In genomic region chr9:109212768-109213167, GRCh38 we compare ENCODE assay signal across 24 cellular contexts. TPM values are rescaled to one million over a fixed set of nuclear protein-coding genes. Genes with fewer than 3 reads are reported as not detected.
DNase-seq lines count a peak whose midpoint lies in the region; ATAC-seq, FAIRE-seq and TF ChIP-seq lines count a peak whose summit lies in the region.
"Had no signal": no experiment of that assay in that cellular context is flagged by ENCODE, and none has a peak within 500 bp of the region (broad histone marks: within the 10 kb centered on the region; RNA-seq: fewer than 3 reads in every experiment).

No MANE protein-coding gene starts in this region.

- TF ChIP-seq RAD21 in HepG2 (CRISPR knock-in tag; IDR thresholded peaks at IDR 0.05) = no peak

- H3K79me2 ChIP-seq in HepG2 (ENCODE audit: insufficient read depth, low read length) = no peaks in the 10 kb centered on the region

- H3K9me3 ChIP-seq in right lobe of liver (no peaks in the 10 kb centered on the region), HepG2 (ENCODE audit: low read length) (no peaks in the 10 kb centered on the region), adrenal gland (replicated peaks in 1 of 3) (no peaks in the 10 kb centered on the region)
- H3K9me3 ChIP-seq: BE2C, BLaER1, Caco-2 had no signal

- no peaks in the 10 kb centered on the region for H4K20me1 ChIP-seq in HepG2 (ENCODE audit: insufficient read depth, low read length)
- H4K20me1 ChIP-seq: BLaER1 had no signal

- H3K36me3 ChIP-seq in right lobe of liver (no peaks in the 10 kb centered on the region), HepG2 (replicated peaks in 1 of 2; ENCODE audit: control insufficient read depth in 1 of 2, insufficient read depth in 2 of 2, low read length in 2 of 2) (no peaks in the 10 kb centered on the region), adrenal gland (replicated peaks in 1 of 2) (no peaks in the 10 kb centered on the region)
- H3K36me3 ChIP-seq: BE2C, BLaER1 had no signal

- H3K4me2 ChIP-seq in HepG2 (ENCODE audit: low read depth, low read length) = no peak overlapping the region
- H3K4me2 ChIP-seq: BLaER1 had no signal

- CTCF ChIA-PET in HepG2 (lab: Yijun Ruan, JAX; ENCODE audit: low intra/inter-chr PET ratio, low total read pairs) = no interaction called here

- peak in 1 of 3 donors; percentile 54 for DNase-seq in right lobe of liver
- no peak for DNase-seq in HepG2 (ENCODE audit: low spot score)
- DNase-seq in LNCaP clone FGC (ENCODE audit: low read depth) = peak; percentile 33
- peak in 6 of 7 donors; percentile 22 to 56 (median 48) for DNase-seq in adrenal gland
- DNase-seq in left lobe of liver (ENCODE audit: low spot score) = peak; percentile 55
- no peak for DNase-seq in effector memory CD8-positive, alpha-beta T cell
- DNase-seq: 8988T; ACHN; BE2C; C1 segment of cervical spinal cord; Caco-2; Calu3; CD4-positive, alpha-beta T cell; CD8-positive, alpha-beta T cell; DMS79 treated with DMSO at 0.1 percent for 48 hours; GF-D8 had no signal

- H3K27ac Mint-ChIP-seq in effector memory CD8-positive, alpha-beta T cell = no peak overlapping the region
- H3K27ac Mint-ChIP-seq: CD4-positive, alpha-beta T cell; CD8-positive, alpha-beta T cell had no signal

- no peak overlapping the region for H3K9ac ChIP-seq in HepG2 (ENCODE audit: insufficient read depth, low read depth, low read length)
- H3K9ac ChIP-seq: BLaER1 had no signal

- in situ Hi-C loops in HepG2 (cut with HindIII; ENCODE audit: extremely low pct_ligation_motif_present, low pct_unique_long_range_greater_than_20kb) = no loop called here

- no peaks in the 10 kb centered on the region for H3K4me1 Mint-ChIP-seq in effector memory CD8-positive, alpha-beta T cell (ENCODE audit: low read depth in 2 of 2)

- POLR2A ChIA-PET in HepG2 (lab: Yijun Ruan, JAX) = no interaction called here

- intact Hi-C loops in right lobe of liver (cut with DNase I) (no loop called here), HepG2 (cut with micrococcal nuclease; ENCODE audit: unreplicated experiment) (no loop called here), adrenal gland (cut with DNase I) (no loop called here)

- ATAC-seq in right lobe of liver (peak; percentile 56 to 82 (median 70)), HepG2 (no peak), left lobe of liver (peak; percentile 81), GM19452 (IDR thresholded peaks at IDR 0.05; ENCODE audit: unreplicated experiment) (no peak), HG02884 (IDR thresholded peaks at IDR 0.05; ENCODE audit: unreplicated experiment) (no peak)
- no peak for ATAC-seq in effector memory CD8-positive, alpha-beta T cell (replicated peaks)
- ATAC-seq: CD8-positive, alpha-beta T cell had no signal

- H3K4me3 ChIP-seq in right lobe of liver (no peak overlapping the region), HepG2 (replicated peaks in 1 of 3; ENCODE audit: insufficient read depth in 1 of 3, low read depth in 2 of 3, low read length in 3 of 3) (no peak overlapping the region), LNCaP clone FGC (ENCODE audit: low read depth, low read length) (no peak overlapping the region), adrenal gland (no peak overlapping the region)
- H3K4me3 ChIP-seq: BLaER1 had no signal

- no peak for FAIRE-seq in HepG2 (lab: Jason Lieb, UNC)
- FAIRE-seq: A204.1, D721Med, G401.6, GM12891, GM19239 had no signal

- H3K27ac ChIP-seq in right lobe of liver = peak overlapping the region in 2 of 3 donors; percentile 19 to 24
- H3K27ac ChIP-seq in HepG2 (ENCODE audit: extremely low read length, insufficient read depth, low read length) = no peak overlapping the region
- H3K27ac ChIP-seq in adrenal gland = peak overlapping the region in 2 of 5 donors; percentile 51 to 69
- H3K27ac ChIP-seq: BLaER1 had no signal

- TF ChIP-seq POLR2A in right lobe of liver (IDR thresholded peaks at IDR 0.05) = no peak
- TF ChIP-seq POLR2A in HepG2 (IDR thresholded peaks at IDR 0.05; ENCODE audit: insufficient read depth in 1 of 2, low read depth in 2 of 2, low read length in 2 of 2) = no peak
- TF ChIP-seq POLR2A in adrenal gland (IDR thresholded peaks at IDR 0.05) = no peak

- no peaks in the 10 kb centered on the region for H3K9me3 Mint-ChIP-seq in effector memory CD8-positive, alpha-beta T cell
- H3K9me3 Mint-ChIP-seq: CD4-positive, alpha-beta T cell; CD8-positive, alpha-beta T cell had no signal

- TF ChIP-seq CTCF in right lobe of liver (IDR thresholded peaks at IDR 0.05) (no peak), HepG2 (CRISPR knock-in tag; IDR thresholded peaks at IDR 0.05) (no peak), LNCaP clone FGC (IDR thresholded peaks at IDR 0.05; ENCODE audit: control insufficient read depth, extremely low read depth, insufficient read depth) (no peak), adrenal gland (IDR thresholded peaks at IDR 0.05) (no peak)

- TF ChIP-seq EP300 in HepG2 (IDR thresholded peaks at IDR 0.05; ENCODE audit: low read depth in 2 of 2, low read length in 2 of 2) = no peak
- no peak for TF ChIP-seq EP300 in HepG2 (CRISPR knock-in tag; IDR thresholded peaks at IDR 0.05; ENCODE audit: borderline replicate concordance)

- WGBS in right lobe of liver (ENCODE audit: insufficient coverage, low coverage, low lambda C conversion rate, missing lambda C conversion rate) = 23% methylated on average over 4 of the region's 4 CpGs
- 36% methylated on average over 4 of the region's 4 CpGs for WGBS in HepG2 (ENCODE audit: low lambda C conversion rate)
- 43 to 59% (median 45%) methylated on average over 4 of the region's 4 CpGs for WGBS in adrenal gland, 4 donors

- H2AFZ ChIP-seq in HepG2 (ENCODE audit: low read length) = no peak overlapping the region

- no peak overlapping the region for H3K4me3 Mint-ChIP-seq in effector memory CD8-positive, alpha-beta T cell
- H3K4me3 Mint-ChIP-seq: CD4-positive, alpha-beta T cell; CD8-positive, alpha-beta T cell had no signal

- no TSS peak for BruUV-seq in HepG2 (replicated peaks; lab: Mats Ljungman, UMichigan)

- peaks cover 24 to 29% of the 10 kb centered on the region in 2 donors for H3K27me3 Mint-ChIP-seq in effector memory CD8-positive, alpha-beta T cell

- H3K4me1 ChIP-seq in right lobe of liver (peaks cover 0 to 17% (median 7%) of the 10 kb centered on the region in 4 donors), HepG2 (ENCODE audit: insufficient read depth, low read length) (peaks cover 11% of the 10 kb centered on the region), adrenal gland (replicated peaks in 1 of 2) (peaks cover 11 to 13% of the 10 kb centered on the region in 2 donors)
- H3K4me1 ChIP-seq: BE2C, BLaER1, Caco-2 had no signal

- H3K27me3 ChIP-seq in right lobe of liver (no peaks in the 10 kb centered on the region), HepG2 (ENCODE audit: control insufficient read depth in 1 of 2, insufficient read depth in 2 of 2, low read length in 2 of 2) (no peaks in the 10 kb centered on the region), adrenal gland (no peaks in the 10 kb centered on the region)
- H3K27me3 ChIP-seq: BE2C, BLaER1 had no signal

- no peaks in the 10 kb centered on the region for H3K36me3 Mint-ChIP-seq in effector memory CD8-positive, alpha-beta T cell (ENCODE audit: insufficient read depth)
- H3K36me3 Mint-ChIP-seq: CD8-positive, alpha-beta T cell had no signal

TF ChIP-seq in HepG2, 621 proteins besides CTCF, POLR2A, EP300 and RAD21 (continues in another document):
- TF ChIP-seq SOX6 (IDR thresholded peaks at IDR 0.05) = no peak
- no peak for TF ChIP-seq SOX6 (CRISPR knock-in tag; IDR thresholded peaks at IDR 0.05)
- no peak for TF ChIP-seq MYPOP (CRISPR knock-in tag; IDR thresholded peaks at IDR 0.05)
- no peak for TF ChIP-seq ZNF83 (CRISPR knock-in tag; IDR thresholded peaks at IDR 0.05; ENCODE audit: borderline replicate concordance)
- no peak for TF ChIP-seq ZNF775 (CRISPR knock-in tag; IDR thresholded peaks at IDR 0.05; ENCODE audit: borderline replicate concordance)
- TF ChIP-seq NONO (IDR thresholded peaks at IDR 0.05) = no peak
- TF ChIP-seq NONO (CRISPR knock-in tag; conservative IDR thresholded peaks at IDR 0.05) = no peak
- no peak for TF ChIP-seq MAZ (IDR thresholded peaks at IDR 0.05; ENCODE audit: borderline replicate concordance, low read depth, low read length)
- no peak for TF ChIP-seq MAZ (CRISPR knock-in tag; IDR thresholded peaks at IDR 0.05; ENCODE audit: low read depth)

RNA-seq across cellular contexts. Expression of gene FRRS1L, which starts 45.7 kb away (rescaled TPM):
- total RNA-seq in right lobe of liver (not detected), HepG2 (2016; rRNA removed; fragmentation: Illumina TruSeq; extraction: Trizol) (0.02 TPM in 1 of 2 replicates, not detected in the other), adrenal gland (10 to 100 TPM; 12.1 to 24.8 (median 18.9) TPM), left lobe of liver (0.03 TPM)
- total RNA-seq in HepG2 (2016; cell fraction: cytosol; rRNA removed; fragmentation: Illumina TruSeq; extraction: Trizol; ENCODE audit: low read depth) = 0.61 and 0.71 TPM in 2 replicates
- total RNA-seq in HepG2 (2016; cell fraction: insoluble cytoplasmic fraction; rRNA removed; fragmentation: Illumina TruSeq; extraction: Trizol) = 0.04 TPM in 1 of 2 replicates, not detected in the other
- 0.07 and 0.09 TPM in 2 replicates for total RNA-seq in HepG2 (2016; cell fraction: membrane; rRNA removed; fragmentation: Illumina TruSeq; extraction: Trizol)
- total RNA-seq in HepG2 (2016; cell fraction: nucleus; rRNA removed; fragmentation: Illumina TruSeq; extraction: Trizol) = not detected in 2 replicates
- polyA plus RNA-seq in HepG2 (2011; rRNA removed) (0.01 and 0.03 TPM in 2 replicates), adrenal gland (10 to 100 TPM in 1 of 3 donors, 1 to 10 TPM in 2; 2.9 to 10.9 (median 4.0) TPM)
- 0.01 and 0.04 TPM in 2 replicates for polyA plus RNA-seq in HepG2 (2011; cell fraction: cytosol; rRNA removed)
- polyA plus RNA-seq in HepG2 (2011; cell fraction: nucleus; rRNA removed) = 0.03 TPM in 1 of 2 replicates, not detected in the other
- polyA plus RNA-seq in HepG2 (2012) = 0.01 TPM in 2 replicates
- 0.27 and 0.28 TPM in 2 replicates for polyA plus RNA-seq in HepG2 (2016; cell fraction: cytosol; fragmentation: Illumina TruSeq; extraction: Trizol; ENCODE audit: low read depth)
- not detected in 2 replicates for polyA plus RNA-seq in HepG2 (2016; cell fraction: insoluble cytoplasmic fraction; fragmentation: Illumina TruSeq; extraction: Trizol; ENCODE audit: low read depth)
- polyA plus RNA-seq in HepG2 (2016; cell fraction: membrane; fragmentation: Illumina TruSeq; extraction: Trizol; ENCODE audit: low read depth) = 0.03 and 0.06 TPM in 2 replicates
- polyA plus RNA-seq in HepG2 (2016; cell fraction: nucleus; fragmentation: Illumina TruSeq; extraction: Trizol; ENCODE audit: insufficient read depth, low read depth) = not detected in 2 replicates
- 0.04 TPM in 1 of 2 replicates, not detected in the other for polyA minus RNA-seq in HepG2 (2011; rRNA and poly(A)+ RNA removed; ENCODE audit: low replicate concordance)
- 0.09 and 0.20 TPM in 2 replicates for polyA minus RNA-seq in HepG2 (2011; cell fraction: cytosol; rRNA and poly(A)+ RNA removed)
- 0.12 TPM in 1 of 2 replicates, not detected in the other for polyA minus RNA-seq in HepG2 (2011; cell fraction: nucleus; rRNA and poly(A)+ RNA removed)
- total RNA-seq: Caco-2; Calu3; CD4-positive, alpha-beta T cell; CD8-positive, alpha-beta T cell had no signal

Comparison
In these comparisons a context has a peak if more than half of its experiments do, and no peak if none do; other contexts are left out.
1. ATAC-seq: peak in right lobe of liver (4 of 4) and left lobe of liver (single experiment); none in HepG2 (single experiment), GM19452 (single experiment), effector memory CD8-positive, alpha-beta T cell (single experiment) and HG02884 (single experiment).
2. DNase-seq: peak in LNCaP clone FGC (single experiment), adrenal gland (6 of 7) and left lobe of liver (single experiment); none in HepG2 (single experiment) and effector memory CD8-positive, alpha-beta T cell (0 of 3).
3. RNA of gene FRRS1L, which starts 45.7 kb away (total RNA-seq): 12.1 to 24.8 TPM in adrenal gland; 0.03 TPM in left lobe of liver (single experiment), 0.02 to 0.71 TPM in HepG2 and not detected in right lobe of liver; every median in the first group is over 4 times any median in the second.